ENCODE assay signal across 8 cellular contexts in the genomic region with DNA sequence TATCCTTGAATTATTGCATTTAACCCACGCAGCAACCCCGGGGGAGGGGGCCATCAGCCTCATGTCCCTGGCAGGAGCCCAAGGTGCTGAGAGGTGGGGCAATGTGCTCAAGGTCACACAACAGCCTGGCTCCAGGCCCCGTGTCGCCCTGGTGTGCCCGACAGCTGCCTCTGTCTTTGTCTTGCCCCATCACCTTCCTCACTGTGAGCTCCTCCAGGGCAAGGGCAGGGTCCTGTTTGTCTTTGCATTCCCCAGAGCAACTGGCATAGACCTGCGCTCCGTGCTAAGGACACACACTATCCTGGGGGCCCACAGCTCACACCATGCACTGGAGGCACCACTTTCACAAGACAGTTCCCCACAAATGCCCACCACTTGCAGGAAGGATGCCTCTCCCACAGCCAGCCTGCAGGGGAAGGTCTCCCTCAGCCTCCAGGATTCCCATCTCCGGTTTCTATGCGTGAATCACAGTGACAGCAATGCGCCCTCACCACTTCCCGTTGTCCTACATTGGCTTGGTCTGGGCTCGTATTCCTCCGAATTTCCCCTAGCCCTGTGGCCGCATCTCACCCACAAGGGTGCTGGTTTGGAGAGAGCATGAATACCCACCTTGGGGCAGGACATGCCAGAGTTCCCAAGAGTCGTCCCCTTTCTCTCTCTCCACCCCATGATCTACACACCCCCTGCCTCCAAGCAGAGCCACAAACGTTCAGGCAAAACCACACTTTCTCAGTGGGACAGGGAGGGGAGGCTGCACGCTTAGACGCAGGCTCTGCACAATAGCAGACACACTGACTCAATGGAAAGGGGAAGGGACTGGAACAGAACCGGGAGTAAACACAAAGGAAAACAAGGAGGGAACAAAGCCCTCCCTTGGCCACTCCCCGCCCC. TPM values are rescaled to one million over a fixed set of nuclear protein-coding genes. Genes with fewer than 3 reads are reported as not detected.
A peak's percentile ranks its signal among the peaks of the same experiment; 100 is the strongest.
DNase-seq lines count a peak whose midpoint lies in the region; ATAC-seq lines count a peak whose summit lies in the region.

No MANE protein-coding gene starts in this region.

- in situ Hi-C loops in G401 (cut with HindIII; ENCODE audit: low sequenced_read_pairs): no loop called here

- H3K4me3 ChIP-seq in H7 (ENCODE audit: insufficient read depth, low read depth, low read length) (no peak overlapping the region), SK-N-MC (peak overlapping the region; percentile 53), muscle layer of duodenum (ENCODE audit: low read depth in 1 of 2, low read length in 2 of 2) (peak overlapping the region; percentile 5 to 41)
- peak overlapping the region; percentile 39 for H3K4me3 ChIP-seq in effector memory CD4-positive, alpha-beta T cell (ENCODE audit: insufficient read depth, low read depth, low read length, poor library complexity, severe bottlenecking)

- H3K36me3 ChIP-seq in H7 (replicated peaks; ENCODE audit: control insufficient read depth, insufficient read depth, low read length): no peaks in the 10 kb centered on the region; the same call in 1 of the 2 replicates
- H3K36me3 ChIP-seq in SK-N-MC (ENCODE audit: insufficient read depth, low read length): no peaks in the 10 kb centered on the region
- no peaks in the 10 kb centered on the region for H3K36me3 ChIP-seq in effector memory CD4-positive, alpha-beta T cell (ENCODE audit: control insufficient read depth, insufficient read depth, low read length)
- H3K36me3 ChIP-seq in muscle layer of duodenum (ENCODE audit: control insufficient read depth in 1 of 2, insufficient read depth in 2 of 2, low read length in 2 of 2): peaks cover 0 to 18% of the 10 kb centered on the region in 2 donors

- peaks cover 76% of the 10 kb centered on the region for H3K4me1 ChIP-seq in effector memory CD4-positive, alpha-beta T cell (ENCODE audit: control insufficient read depth, insufficient read depth, low read length, poor library complexity, severe bottlenecking)
- peaks cover 79 to 92% of the 10 kb centered on the region in 2 donors for H3K4me1 ChIP-seq in muscle layer of duodenum (ENCODE audit: control insufficient read depth in 1 of 2, insufficient read depth in 2 of 2, low read length in 2 of 2)

- ATAC-seq in GM21447 (IDR thresholded peaks at IDR 0.05; ENCODE audit: unreplicated experiment) (no peak), GM21390 (IDR thresholded peaks at IDR 0.05; ENCODE audit: unreplicated experiment) (no peak)

- H3K27me3 ChIP-seq in H7 (ENCODE audit: control insufficient read depth, insufficient read depth, low read length): no peaks in the 10 kb centered on the region
- H3K27me3 ChIP-seq in effector memory CD4-positive, alpha-beta T cell (replicated peaks; ENCODE audit: control insufficient read depth, insufficient read depth, low read length, poor library complexity, severe bottlenecking): no peaks in the 10 kb centered on the region
- no peaks in the 10 kb centered on the region for H3K27me3 ChIP-seq in muscle layer of duodenum (ENCODE audit: low read depth, low read length)

- H3K9ac ChIP-seq in SK-N-MC (ENCODE audit: insufficient read length): peak overlapping the region; percentile 45

- H3K27ac ChIP-seq in SK-N-MC: no peak overlapping the region
- H3K27ac ChIP-seq in effector memory CD4-positive, alpha-beta T cell (ENCODE audit: insufficient read depth, low read length, poor library complexity, severe bottlenecking): peak overlapping the region; percentile 75
- H3K27ac ChIP-seq in muscle layer of duodenum (ENCODE audit: low read length): peak overlapping the region; percentile 91

- H3K9me3 ChIP-seq in SK-N-MC (ENCODE audit: low read depth, low read length): no peaks in the 10 kb centered on the region
- H3K9me3 ChIP-seq in effector memory CD4-positive, alpha-beta T cell (ENCODE audit: control insufficient read depth, low read length): no peaks in the 10 kb centered on the region
- no peaks in the 10 kb centered on the region for H3K9me3 ChIP-seq in muscle layer of duodenum (ENCODE audit: control insufficient read depth in 1 of 2, low read length in 2 of 2)

- DNase-seq in H7 (peak; percentile 75), SK-N-MC (ENCODE audit: low read depth, low spot score) (no peak), NCI-H82 (lab: John Stamatoyannopoulos, UW) (no peak), G401 (ENCODE audit: low spot score) (no peak)
- peak in 1 of 3 donors; percentile 53 for DNase-seq in effector memory CD4-positive, alpha-beta T cell

RNA-seq across cellular contexts. Expression of a gene that starts 10.3 kb away (rescaled TPM):
- total RNA-seq in H7 (2014; rRNA removed; shearing (Covaris generic)): 6.7 and 6.9 TPM in 2 replicates
- total RNA-seq in G401 (2014; rRNA removed; shearing (Covaris generic)): 4.8 and 6.4 TPM in 2 replicates

RNA-seq across cellular contexts. Expression of a gene that starts 25.6 kb away (rescaled TPM):
- 0.62 and 2.0 TPM in 2 replicates for total RNA-seq in H7 (2014; rRNA removed; shearing (Covaris generic))
- total RNA-seq in G401 (2014; rRNA removed; shearing (Covaris generic)): 0.37 and 2.0 TPM in 2 replicates

RNA-seq across cellular contexts. Expression of a gene that starts 59.0 kb away (rescaled TPM):
- 15.2 and 20.6 TPM in 2 replicates for total RNA-seq in H7 (2014; rRNA removed; shearing (Covaris generic))
- 16.6 and 37.4 TPM in 2 replicates for total RNA-seq in G401 (2014; rRNA removed; shearing (Covaris generic))
